ENCODE assay signal across 13 cellular contexts in genomic region chrX:77451041-77451440, GRCh38. TPM values are rescaled to one million over a fixed set of nuclear protein-coding genes. Genes with fewer than 3 reads are reported as not detected.
DNase-seq lines count a peak whose midpoint lies in the region; ATAC-seq and TF ChIP-seq lines count a peak whose summit lies in the region.
"Had no signal": no experiment of that assay in that cellular context is flagged by ENCODE, and none has a peak within 500 bp of the region (broad histone marks: within the 10 kb centered on the region; RNA-seq: fewer than 3 reads in every experiment).

No MANE protein-coding gene starts in this region.

- no peak for TF ChIP-seq CTCF in choroid plexus epithelial cell (conservative IDR thresholded peaks at IDR 0.05; ENCODE audit: low read depth, low read length)

- ATAC-seq in GM18861 (IDR thresholded peaks at IDR 0.05; ENCODE audit: unreplicated experiment): no peak
- ATAC-seq: left lung had no signal

- DNase-seq in NCI-H82 (lab: John Stamatoyannopoulos, UW) (peak; percentile 2), NCI-H82 treated with DMSO at 0.1 percent for 48 hours (lab: John Stamatoyannopoulos, UW; ENCODE audit: unreplicated experiment) (no peak), HS-5 (ENCODE audit: low read depth) (peak; percentile 16), choroid plexus epithelial cell (ENCODE audit: low read depth) (peak; percentile 47), renal cortical epithelial cell (ENCODE audit: low read depth) (peak; percentile 38), NCI-H748 treated with DMSO at 0.1 percent for 48 hours (lab: John Stamatoyannopoulos, UW) (no peak)
- no peak for DNase-seq in NK-92 treated with Interleukin-12 subunit alpha and Interleukin-12 subunit beta, amount 100 ng/mL, for 24 hours (lab: John Stamatoyannopoulos, UW)
- DNase-seq: activated naive CD8-positive, alpha-beta T cell treated with anti-CD3 and anti-CD28 coated beads for 36 hours; COR-L47; left lung; SHP77 had no signal

- H3K4me3 ChIP-seq in choroid plexus epithelial cell (ENCODE audit: low read depth, low read length): no peak overlapping the region
- H3K4me3 ChIP-seq: left lung, skin epidermis had no signal

RNA-seq across cellular contexts. Expression of gene FGF16, which starts 3.9 kb away (rescaled TPM):
- total RNA-seq in renal cortical epithelial cell: not detected in 2 replicates
- total RNA-seq: left lung had no signal

Comparison
In these comparisons a context has a peak if more than half of its experiments do, and no peak if none do; other contexts are left out.
1. DNase-seq: peak in NCI-H82 (single experiment), HS-5 (single experiment), choroid plexus epithelial cell (single experiment) and renal cortical epithelial cell (single experiment); none in NCI-H82 treated with DMSO at 0.1 percent for 48 hours (single experiment), NK-92 treated with Interleukin-12 subunit alpha and Interleukin-12 subunit beta, amount 100 ng/mL, for 24 hours (single experiment) and NCI-H748 treated with DMSO at 0.1 percent for 48 hours (single experiment).